Comparison of ENCODE assay signal across 1 cellular context in the genomic region with DNA sequence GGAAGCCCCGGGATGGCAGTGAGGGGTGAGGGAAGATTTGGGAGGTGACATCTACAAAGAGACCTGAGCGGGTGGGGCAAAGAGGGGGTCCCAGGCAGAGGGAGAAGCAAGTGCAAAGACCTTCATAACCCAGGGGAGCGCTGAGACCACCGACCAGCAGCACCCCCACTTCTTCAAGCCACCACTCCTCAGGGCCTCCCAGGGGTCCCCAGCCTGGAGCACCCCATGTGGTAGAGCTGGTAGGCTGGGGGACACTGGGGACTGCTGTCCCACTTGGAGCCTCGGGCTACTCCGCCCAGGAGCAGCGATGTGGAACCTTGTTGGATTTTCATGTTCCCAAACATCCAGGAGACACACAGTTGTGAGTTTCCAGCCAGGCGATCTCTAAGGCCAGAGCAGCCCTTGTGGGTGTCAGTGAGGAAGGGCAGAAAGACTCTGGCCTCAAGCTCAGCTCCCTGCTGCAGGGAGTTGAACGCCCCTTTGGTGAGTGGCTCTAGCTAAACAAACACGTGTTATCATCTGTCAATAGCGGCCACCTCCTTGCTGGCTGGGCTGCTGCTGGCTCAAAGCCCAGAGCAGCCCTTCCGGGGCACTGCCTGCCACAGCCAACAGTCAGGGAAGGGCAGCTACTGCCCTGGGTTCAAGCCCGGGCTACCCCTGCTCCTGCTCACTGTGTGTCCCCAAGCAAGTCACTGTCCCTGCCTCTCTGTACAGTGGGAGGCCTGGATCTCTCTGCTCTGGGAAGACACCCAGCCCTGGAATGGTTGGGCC.
TF ChIP-seq lines count a peak whose summit lies in the region.

No MANE protein-coding gene starts in this region.

TF ChIP-seq in K562, 482 proteins besides CTCF, POLR2A, EP300 and RAD21 (continued from another document and continues in another):
- TF ChIP-seq, protein P1, sequence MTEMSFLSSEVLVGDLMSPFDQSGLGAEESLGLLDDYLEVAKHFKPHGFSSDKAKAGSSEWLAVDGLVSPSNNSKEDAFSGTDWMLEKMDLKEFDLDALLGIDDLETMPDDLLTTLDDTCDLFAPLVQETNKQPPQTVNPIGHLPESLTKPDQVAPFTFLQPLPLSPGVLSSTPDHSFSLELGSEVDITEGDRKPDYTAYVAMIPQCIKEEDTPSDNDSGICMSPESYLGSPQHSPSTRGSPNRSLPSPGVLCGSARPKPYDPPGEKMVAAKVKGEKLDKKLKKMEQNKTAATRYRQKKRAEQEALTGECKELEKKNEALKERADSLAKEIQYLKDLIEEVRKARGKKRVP (CRISPR knock-in tag; IDR thresholded peaks at IDR 0.05), result no peak
- TF ChIP-seq, protein P2, sequence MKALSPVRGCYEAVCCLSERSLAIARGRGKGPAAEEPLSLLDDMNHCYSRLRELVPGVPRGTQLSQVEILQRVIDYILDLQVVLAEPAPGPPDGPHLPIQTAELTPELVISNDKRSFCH (CRISPR knock-in tag; IDR thresholded peaks at IDR 0.05), result no peak
- TF ChIP-seq, protein P2 (tag; IDR thresholded peaks at IDR 0.05), result peak; percentile 23; the same call in 1 of the 2 replicates
- TF ChIP-seq L3MBTL2 (IDR thresholded peaks at IDR 0.05) (peak; percentile 94), CBX3 (IDR thresholded peaks at IDR 0.05; ENCODE audit: borderline replicate concordance in 1 of 2, low read length in 2 of 2) (peak in 1 of 2 experiments; percentile 38; a peak in 1 of 3 replicates), NFIC (IDR thresholded peaks at IDR 0.05) (peak; percentile 92), EP400 (IDR thresholded peaks at IDR 0.05) (no peak), FIP1L1 (IDR thresholded peaks at IDR 0.05; ENCODE audit: low read depth, low read length, poor library complexity, severe bottlenecking) (no peak), SNIP1 (IDR thresholded peaks at IDR 0.05; ENCODE audit: low read depth) (no peak), TBP (optimal IDR thresholded peaks at IDR 0.05; ENCODE audit: low read depth, low read length) (peak; percentile 23), ZNF124 (CRISPR knock-in tag; IDR thresholded peaks at IDR 0.05) (no peak), ELF1 (tag; IDR thresholded peaks at IDR 0.05) (no peak), SMAD4 (CRISPR knock-in tag; conservative IDR thresholded peaks at IDR 0.05) (no peak), FOXA3 (CRISPR knock-in tag; conservative IDR thresholded peaks at IDR 0.05 in 1 of 2, IDR thresholded peaks at IDR 0.05 in 1 of 2) (peak; percentile 87 to 93), NR2C2 (CRISPR knock-in tag; IDR thresholded peaks at IDR 0.05) (no peak), NR2C2 (tag; IDR thresholded peaks at IDR 0.05) (peak; percentile 79), SRSF9 (IDR thresholded peaks at IDR 0.05; ENCODE audit: borderline replicate concordance, low read depth, low read length) (no peak), DPF2 (IDR thresholded peaks at IDR 0.05) (peak; percentile 66), ILK (tag; IDR thresholded peaks at IDR 0.05; ENCODE audit: borderline replicate concordance, low read depth) (no peak)
- TF ChIP-seq, protein P3, sequence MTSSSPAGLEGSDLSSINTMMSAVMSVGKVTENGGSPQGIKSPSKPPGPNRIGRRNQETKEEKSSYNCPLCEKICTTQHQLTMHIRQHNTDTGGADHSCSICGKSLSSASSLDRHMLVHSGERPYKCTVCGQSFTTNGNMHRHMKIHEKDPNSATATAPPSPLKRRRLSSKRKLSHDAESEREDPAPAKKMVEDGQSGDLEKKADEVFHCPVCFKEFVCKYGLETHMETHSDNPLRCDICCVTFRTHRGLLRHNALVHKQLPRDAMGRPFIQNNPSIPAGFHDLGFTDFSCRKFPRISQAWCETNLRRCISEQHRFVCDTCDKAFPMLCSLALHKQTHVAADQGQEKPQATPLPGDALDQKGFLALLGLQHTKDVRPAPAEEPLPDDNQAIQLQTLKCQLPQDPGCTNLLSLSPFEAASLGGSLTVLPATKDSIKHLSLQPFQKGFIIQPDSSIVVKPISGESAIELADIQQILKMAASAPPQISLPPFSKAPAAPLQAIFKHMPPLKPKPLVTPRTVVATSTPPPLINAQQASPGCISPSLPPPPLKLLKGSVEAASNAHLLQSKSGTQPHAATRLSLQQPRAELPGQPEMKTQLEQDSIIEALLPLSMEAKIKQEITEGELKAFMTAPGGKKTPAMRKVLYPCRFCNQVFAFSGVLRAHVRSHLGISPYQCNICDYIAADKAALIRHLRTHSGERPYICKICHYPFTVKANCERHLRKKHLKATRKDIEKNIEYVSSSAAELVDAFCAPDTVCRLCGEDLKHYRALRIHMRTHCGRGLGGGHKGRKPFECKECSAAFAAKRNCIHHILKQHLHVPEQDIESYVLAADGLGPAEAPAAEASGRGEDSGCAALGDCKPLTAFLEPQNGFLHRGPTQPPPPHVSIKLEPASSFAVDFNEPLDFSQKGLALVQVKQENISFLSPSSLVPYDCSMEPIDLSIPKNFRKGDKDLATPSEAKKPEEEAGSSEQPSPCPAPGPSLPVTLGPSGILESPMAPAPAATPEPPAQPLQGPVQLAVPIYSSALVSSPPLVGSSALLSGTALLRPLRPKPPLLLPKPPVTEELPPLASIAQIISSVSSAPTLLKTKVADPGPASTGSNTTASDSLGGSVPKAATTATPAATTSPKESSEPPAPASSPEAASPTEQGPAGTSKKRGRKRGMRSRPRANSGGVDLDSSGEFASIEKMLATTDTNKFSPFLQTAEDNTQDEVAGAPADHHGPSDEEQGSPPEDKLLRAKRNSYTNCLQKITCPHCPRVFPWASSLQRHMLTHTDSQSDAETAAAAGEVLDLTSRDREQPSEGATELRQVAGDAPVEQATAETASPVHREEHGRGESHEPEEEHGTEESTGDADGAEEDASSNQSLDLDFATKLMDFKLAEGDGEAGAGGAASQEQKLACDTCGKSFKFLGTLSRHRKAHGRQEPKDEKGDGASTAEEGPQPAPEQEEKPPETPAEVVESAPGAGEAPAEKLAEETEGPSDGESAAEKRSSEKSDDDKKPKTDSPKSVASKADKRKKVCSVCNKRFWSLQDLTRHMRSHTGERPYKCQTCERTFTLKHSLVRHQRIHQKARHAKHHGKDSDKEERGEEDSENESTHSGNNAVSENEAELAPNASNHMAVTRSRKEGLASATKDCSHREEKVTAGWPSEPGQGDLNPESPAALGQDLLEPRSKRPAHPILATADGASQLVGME (CRISPR knock-in tag; IDR thresholded peaks at IDR 0.05), result no peak
- TF ChIP-seq, protein P4, sequence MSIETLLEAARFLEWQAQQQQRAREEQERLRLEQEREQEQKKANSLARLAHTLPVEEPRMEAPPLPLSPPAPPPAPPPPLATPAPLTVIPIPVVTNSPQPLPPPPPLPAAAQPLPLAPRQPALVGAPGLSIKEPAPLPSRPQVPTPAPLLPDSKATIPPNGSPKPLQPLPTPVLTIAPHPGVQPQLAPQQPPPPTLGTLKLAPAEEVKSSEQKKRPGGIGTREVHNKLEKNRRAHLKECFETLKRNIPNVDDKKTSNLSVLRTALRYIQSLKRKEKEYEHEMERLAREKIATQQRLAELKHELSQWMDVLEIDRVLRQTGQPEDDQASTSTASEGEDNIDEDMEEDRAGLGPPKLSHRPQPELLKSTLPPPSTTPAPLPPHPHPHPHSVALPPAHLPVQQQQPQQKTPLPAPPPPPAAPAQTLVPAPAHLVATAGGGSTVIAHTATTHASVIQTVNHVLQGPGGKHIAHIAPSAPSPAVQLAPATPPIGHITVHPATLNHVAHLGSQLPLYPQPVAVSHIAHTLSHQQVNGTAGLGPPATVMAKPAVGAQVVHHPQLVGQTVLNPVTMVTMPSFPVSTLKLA (conservative IDR thresholded peaks at IDR 0.05), result peak; percentile 84 to 90; a peak in 3 of 4 replicates
- TF ChIP-seq, protein P5, sequence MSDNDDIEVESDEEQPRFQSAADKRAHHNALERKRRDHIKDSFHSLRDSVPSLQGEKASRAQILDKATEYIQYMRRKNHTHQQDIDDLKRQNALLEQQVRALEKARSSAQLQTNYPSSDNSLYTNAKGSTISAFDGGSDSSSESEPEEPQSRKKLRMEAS (CRISPR knock-in tag; IDR thresholded peaks at IDR 0.05), result peak; percentile 90
- TF ChIP-seq, protein P6, sequence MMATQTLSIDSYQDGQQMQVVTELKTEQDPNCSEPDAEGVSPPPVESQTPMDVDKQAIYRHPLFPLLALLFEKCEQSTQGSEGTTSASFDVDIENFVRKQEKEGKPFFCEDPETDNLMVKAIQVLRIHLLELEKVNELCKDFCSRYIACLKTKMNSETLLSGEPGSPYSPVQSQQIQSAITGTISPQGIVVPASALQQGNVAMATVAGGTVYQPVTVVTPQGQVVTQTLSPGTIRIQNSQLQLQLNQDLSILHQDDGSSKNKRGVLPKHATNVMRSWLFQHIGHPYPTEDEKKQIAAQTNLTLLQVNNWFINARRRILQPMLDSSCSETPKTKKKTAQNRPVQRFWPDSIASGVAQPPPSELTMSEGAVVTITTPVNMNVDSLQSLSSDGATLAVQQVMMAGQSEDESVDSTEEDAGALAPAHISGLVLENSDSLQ (IDR thresholded peaks at IDR 0.05), result peak; percentile 38; the same call in 1 of the 2 replicates
- TF ChIP-seq, protein P7, sequence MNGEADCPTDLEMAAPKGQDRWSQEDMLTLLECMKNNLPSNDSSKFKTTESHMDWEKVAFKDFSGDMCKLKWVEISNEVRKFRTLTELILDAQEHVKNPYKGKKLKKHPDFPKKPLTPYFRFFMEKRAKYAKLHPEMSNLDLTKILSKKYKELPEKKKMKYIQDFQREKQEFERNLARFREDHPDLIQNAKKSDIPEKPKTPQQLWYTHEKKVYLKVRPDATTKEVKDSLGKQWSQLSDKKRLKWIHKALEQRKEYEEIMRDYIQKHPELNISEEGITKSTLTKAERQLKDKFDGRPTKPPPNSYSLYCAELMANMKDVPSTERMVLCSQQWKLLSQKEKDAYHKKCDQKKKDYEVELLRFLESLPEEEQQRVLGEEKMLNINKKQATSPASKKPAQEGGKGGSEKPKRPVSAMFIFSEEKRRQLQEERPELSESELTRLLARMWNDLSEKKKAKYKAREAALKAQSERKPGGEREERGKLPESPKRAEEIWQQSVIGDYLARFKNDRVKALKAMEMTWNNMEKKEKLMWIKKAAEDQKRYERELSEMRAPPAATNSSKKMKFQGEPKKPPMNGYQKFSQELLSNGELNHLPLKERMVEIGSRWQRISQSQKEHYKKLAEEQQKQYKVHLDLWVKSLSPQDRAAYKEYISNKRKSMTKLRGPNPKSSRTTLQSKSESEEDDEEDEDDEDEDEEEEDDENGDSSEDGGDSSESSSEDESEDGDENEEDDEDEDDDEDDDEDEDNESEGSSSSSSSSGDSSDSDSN (IDR thresholded peaks at IDR 0.05; ENCODE audit: borderline replicate concordance in 1 of 2, low read depth in 2 of 2, low read length in 2 of 2), result 0 out of 4 replicates have a peak, but pooled peaks of 1 of the 2 experiments have one; percentile 26
- TF ChIP-seq, protein P8, sequence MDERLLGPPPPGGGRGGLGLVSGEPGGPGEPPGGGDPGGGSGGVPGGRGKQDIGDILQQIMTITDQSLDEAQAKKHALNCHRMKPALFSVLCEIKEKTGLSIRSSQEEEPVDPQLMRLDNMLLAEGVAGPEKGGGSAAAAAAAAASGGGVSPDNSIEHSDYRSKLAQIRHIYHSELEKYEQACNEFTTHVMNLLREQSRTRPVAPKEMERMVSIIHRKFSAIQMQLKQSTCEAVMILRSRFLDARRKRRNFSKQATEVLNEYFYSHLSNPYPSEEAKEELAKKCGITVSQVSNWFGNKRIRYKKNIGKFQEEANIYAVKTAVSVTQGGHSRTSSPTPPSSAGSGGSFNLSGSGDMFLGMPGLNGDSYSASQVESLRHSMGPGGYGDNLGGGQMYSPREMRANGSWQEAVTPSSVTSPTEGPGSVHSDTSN (CRISPR knock-in tag; IDR thresholded peaks at IDR 0.05; ENCODE audit: low read depth), result no peak
- TF ChIP-seq, protein P8 (tag; conservative IDR thresholded peaks at IDR 0.05; ENCODE audit: low read depth), result 0 out of 2 replicates have a peak, but pooled peaks have one; percentile 21
- TF ChIP-seq, protein P9, sequence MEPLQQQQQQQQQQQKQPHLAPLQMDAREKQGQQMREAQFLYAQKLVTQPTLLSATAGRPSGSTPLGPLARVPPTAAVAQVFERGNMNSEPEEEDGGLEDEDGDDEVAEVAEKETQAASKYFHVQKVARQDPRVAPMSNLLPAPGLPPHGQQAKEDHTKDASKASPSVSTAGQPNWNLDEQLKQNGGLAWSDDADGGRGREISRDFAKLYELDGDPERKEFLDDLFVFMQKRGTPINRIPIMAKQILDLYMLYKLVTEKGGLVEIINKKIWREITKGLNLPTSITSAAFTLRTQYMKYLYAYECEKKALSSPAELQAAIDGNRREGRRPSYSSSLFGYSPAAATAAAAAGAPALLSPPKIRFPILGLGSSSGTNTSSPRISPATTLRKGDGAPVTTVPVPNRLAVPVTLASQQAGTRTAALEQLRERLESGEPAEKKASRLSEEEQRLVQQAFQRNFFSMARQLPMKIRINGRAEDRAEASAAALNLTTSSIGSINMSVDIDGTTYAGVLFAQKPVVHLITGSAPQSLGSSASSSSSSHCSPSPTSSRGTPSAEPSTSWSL (CRISPR knock-in tag; IDR thresholded peaks at IDR 0.05; ENCODE audit: borderline replicate concordance), result no peak
- TF ChIP-seq, protein P10, sequence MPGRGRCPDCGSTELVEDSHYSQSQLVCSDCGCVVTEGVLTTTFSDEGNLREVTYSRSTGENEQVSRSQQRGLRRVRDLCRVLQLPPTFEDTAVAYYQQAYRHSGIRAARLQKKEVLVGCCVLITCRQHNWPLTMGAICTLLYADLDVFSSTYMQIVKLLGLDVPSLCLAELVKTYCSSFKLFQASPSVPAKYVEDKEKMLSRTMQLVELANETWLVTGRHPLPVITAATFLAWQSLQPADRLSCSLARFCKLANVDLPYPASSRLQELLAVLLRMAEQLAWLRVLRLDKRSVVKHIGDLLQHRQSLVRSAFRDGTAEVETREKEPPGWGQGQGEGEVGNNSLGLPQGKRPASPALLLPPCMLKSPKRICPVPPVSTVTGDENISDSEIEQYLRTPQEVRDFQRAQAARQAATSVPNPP (IDR thresholded peaks at IDR 0.05; ENCODE audit: borderline replicate concordance, insufficient read depth, insufficient read length), result no peak
